ENCODE assay signal across 18 cellular contexts in the genomic region with DNA sequence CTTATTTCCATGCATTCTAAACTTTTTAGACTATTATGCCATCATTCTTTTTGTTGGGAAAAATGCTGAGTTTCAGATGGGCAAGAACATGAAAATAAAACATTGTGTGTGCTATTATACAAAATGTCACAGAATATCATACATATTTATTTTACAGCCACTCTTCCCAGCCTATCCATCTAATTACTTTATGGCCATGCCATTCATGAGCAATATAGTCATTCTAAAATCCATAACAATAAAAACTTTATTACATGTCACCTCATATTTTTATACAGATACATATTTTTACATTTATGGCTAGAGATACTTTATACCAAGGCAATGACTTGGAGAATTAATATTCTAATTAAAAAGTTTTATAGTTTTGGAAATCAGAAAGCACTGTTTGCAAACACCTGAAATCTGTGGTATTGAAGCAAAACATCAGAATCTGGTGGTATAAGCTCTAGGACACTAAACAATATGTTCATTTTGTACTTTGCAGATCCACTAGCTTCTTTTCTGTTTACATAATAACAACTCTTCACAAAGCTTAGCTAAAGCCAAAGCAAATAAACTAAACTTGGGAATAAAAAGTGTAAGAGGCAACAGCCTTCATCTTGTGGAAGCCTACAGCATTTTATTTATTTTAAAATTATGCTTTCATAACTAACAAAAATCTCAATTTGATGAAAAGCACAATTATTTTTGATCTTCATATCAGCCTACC.
"Had no signal": no experiment of that assay in that cellular context is flagged by ENCODE, and none has a peak within 500 bp of the region (broad histone marks: within the 10 kb centered on the region; RNA-seq: fewer than 3 reads in every experiment).

No MANE protein-coding gene starts in this region.

- H3K36me3 Mint-ChIP-seq: natural killer cell; stimulated activated effector memory CD8-positive, alpha-beta T cell treated with anti-CD3 and anti-CD28 coated beads, Interleukin-12 subunit alpha, Interleukin-12 subunit beta, amount 100 ng/mL, for 72 hours had no signal

- H3K4me3 ChIP-seq: hepatocyte, ovary, tibial artery, upper lobe of right lung had no signal

- H3K9me3 ChIP-seq: ovary, tibial artery, upper lobe of right lung had no signal

- H3K36me3 ChIP-seq: ovary, tibial artery, upper lobe of right lung had no signal

- H3K4me3 Mint-ChIP-seq: central memory CD8-positive, alpha-beta T cell; dendritic cell treated with granulocyte-macrophage colony-stimulating factor and Interleukin-4, amounts not matched to agents 40 ng/mL and 50 ng/mL, for 4 days; natural killer cell; neural crest cell; stimulated activated effector memory CD8-positive, alpha-beta T cell treated with anti-CD3 and anti-CD28 coated beads, Interleukin-12 subunit alpha, Interleukin-12 subunit beta, amount 100 ng/mL, for 72 hours; stimulated activated naive CD8-positive, alpha-beta T cell treated with anti-CD3 and anti-CD28 coated beads, Interleukin-15, Interleukin-2, amounts not matched to agents 100 ng/mL and 50 ng/mL, for 24 hours had no signal

- H3K4me1 ChIP-seq: tibial artery, upper lobe of right lung had no signal

- DNase-seq: foreskin melanocyte; head of caudate nucleus; kidney; left cardiac atrium; natural killer cell; ovary; right cardiac atrium; stimulated activated CD4-positive, alpha-beta T cell treated with anti-CD3 and anti-CD28 coated beads, Interleukin-4, amount 100 ng/mL, for 1 hour; stimulated activated CD8-positive, alpha-beta memory T cell treated with anti-CD3 and anti-CD28 coated beads, Interleukin-4, amount 100 ng/mL, for 48 hours; tibial artery; upper lobe of right lung had no signal

- H3K27me3 ChIP-seq: hepatocyte, ovary, tibial artery, upper lobe of right lung had no signal

- H3K4me1 Mint-ChIP-seq: central memory CD8-positive, alpha-beta T cell; natural killer cell; stimulated activated effector memory CD8-positive, alpha-beta T cell treated with anti-CD3 and anti-CD28 coated beads, Interleukin-12 subunit alpha, Interleukin-12 subunit beta, amount 100 ng/mL, for 72 hours had no signal

- ATAC-seq: left cardiac atrium; natural killer cell; right cardiac atrium; stimulated activated effector memory CD8-positive, alpha-beta T cell treated with anti-CD3 and anti-CD28 coated beads, Interleukin-12 subunit alpha, Interleukin-12 subunit beta, amount 100 ng/mL, for 72 hours; upper lobe of right lung had no signal

- H3K9me3 Mint-ChIP-seq: central memory CD8-positive, alpha-beta T cell; dendritic cell treated with granulocyte-macrophage colony-stimulating factor and Interleukin-4, amounts not matched to agents 40 ng/mL and 50 ng/mL, for 4 days; natural killer cell; neural crest cell; stimulated activated effector memory CD8-positive, alpha-beta T cell treated with anti-CD3 and anti-CD28 coated beads, Interleukin-12 subunit alpha, Interleukin-12 subunit beta, amount 100 ng/mL, for 72 hours had no signal

- H3K27ac Mint-ChIP-seq: dendritic cell treated with granulocyte-macrophage colony-stimulating factor and Interleukin-4, amounts not matched to agents 40 ng/mL and 50 ng/mL, for 4 days; natural killer cell; progenitor cell of endocrine pancreas; stimulated activated effector memory CD8-positive, alpha-beta T cell treated with anti-CD3 and anti-CD28 coated beads, Interleukin-12 subunit alpha, Interleukin-12 subunit beta, amount 100 ng/mL, for 72 hours; stimulated activated naive CD8-positive, alpha-beta T cell treated with anti-CD3 and anti-CD28 coated beads, Interleukin-15, Interleukin-2, amounts not matched to agents 100 ng/mL and 50 ng/mL, for 24 hours had no signal

- H3K27me3 Mint-ChIP-seq: central memory CD8-positive, alpha-beta T cell; dendritic cell treated with granulocyte-macrophage colony-stimulating factor and Interleukin-4, amounts not matched to agents 40 ng/mL and 50 ng/mL, for 4 days; stimulated activated naive CD8-positive, alpha-beta T cell treated with anti-CD3 and anti-CD28 coated beads, Interleukin-15, Interleukin-2, amounts not matched to agents 100 ng/mL and 50 ng/mL, for 24 hours had no signal

- H3K27ac ChIP-seq: ovary, tibial artery, upper lobe of right lung had no signal
